ENCODE assay signal across 1 cellular context in genomic region chr12:122523846-122524718, GRCh38.
TF ChIP-seq lines count a peak whose summit lies in the region.

No MANE protein-coding gene starts in this region.

TF ChIP-seq in WTC11, 78 proteins besides CTCF, POLR2A, EP300 and RAD21 (continued from another document):
- TF ChIP-seq ARID4B (CRISPR knock-in tag; IDR thresholded peaks at IDR 0.05; ENCODE audit: borderline replicate concordance) (no peak), ZNF416 (CRISPR knock-in tag; IDR thresholded peaks at IDR 0.05) (no peak), HMGXB4 (CRISPR knock-in tag; IDR thresholded peaks at IDR 0.05) (no peak), AFF4 (CRISPR knock-in tag; IDR thresholded peaks at IDR 0.05; ENCODE audit: borderline replicate concordance) (no peak), NR2C2 (CRISPR knock-in tag; IDR thresholded peaks at IDR 0.05) (no peak), ZSCAN18 (CRISPR knock-in tag; IDR thresholded peaks at IDR 0.05) (no peak), RELA (CRISPR knock-in tag; IDR thresholded peaks at IDR 0.05; ENCODE audit: borderline replicate concordance) (no peak), NFYB (CRISPR knock-in tag; conservative IDR thresholded peaks at IDR 0.05; ENCODE audit: low read depth) (no peak), NR3C1 (CRISPR knock-in tag; conservative IDR thresholded peaks at IDR 0.05; ENCODE audit: low read depth) (no peak), ATF1 (CRISPR knock-in tag; IDR thresholded peaks at IDR 0.05) (no peak), GTF2I (CRISPR knock-in tag; conservative IDR thresholded peaks at IDR 0.05) (no peak)
